Comparison of ENCODE assay signal across 1 cellular context in the genomic region with DNA sequence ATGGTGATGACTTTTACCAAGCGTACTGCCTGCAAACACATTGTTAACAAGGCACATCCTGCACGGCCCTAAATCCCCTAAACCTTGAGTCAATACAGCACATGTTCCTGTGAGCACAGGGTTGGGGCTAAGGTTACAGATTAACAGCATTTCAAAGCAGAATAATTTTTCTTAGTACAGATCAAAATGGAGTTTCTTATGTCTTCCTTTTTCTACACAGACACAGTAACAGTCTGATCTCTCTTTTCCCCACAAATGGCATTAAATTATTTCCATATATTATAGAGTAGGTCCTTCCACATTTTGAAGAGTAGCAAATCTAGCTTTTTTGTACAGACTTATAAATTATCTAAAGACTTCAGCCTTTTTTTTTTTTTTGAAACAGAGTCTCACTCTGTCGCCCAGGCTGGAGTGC.
TF ChIP-seq lines count a peak whose summit lies in the region.

No MANE protein-coding gene starts in this region.

TF ChIP-seq in K562, 482 proteins besides CTCF, POLR2A, EP300 and RAD21 (continues in another document):
- peak; percentile 89; the same call in 1 of the 2 replicates for TF ChIP-seq SMAD3 (CRISPR knock-in tag; conservative IDR thresholded peaks at IDR 0.05)
- peak; percentile 7; the same call in 1 of the 2 replicates for TF ChIP-seq NFIX (CRISPR knock-in tag; IDR thresholded peaks at IDR 0.05; ENCODE audit: low read depth)
- TF ChIP-seq ZNF589 (CRISPR knock-in tag; IDR thresholded peaks at IDR 0.05; ENCODE audit: low read depth): peak; percentile 75
- no peak for TF ChIP-seq POU5F1 (IDR thresholded peaks at IDR 0.05; ENCODE audit: borderline replicate concordance, low read depth, low read length, partially characterized antibody)
- no peak for TF ChIP-seq ZNF232 (CRISPR knock-in tag; IDR thresholded peaks at IDR 0.05)
- TF ChIP-seq, protein P1, sequence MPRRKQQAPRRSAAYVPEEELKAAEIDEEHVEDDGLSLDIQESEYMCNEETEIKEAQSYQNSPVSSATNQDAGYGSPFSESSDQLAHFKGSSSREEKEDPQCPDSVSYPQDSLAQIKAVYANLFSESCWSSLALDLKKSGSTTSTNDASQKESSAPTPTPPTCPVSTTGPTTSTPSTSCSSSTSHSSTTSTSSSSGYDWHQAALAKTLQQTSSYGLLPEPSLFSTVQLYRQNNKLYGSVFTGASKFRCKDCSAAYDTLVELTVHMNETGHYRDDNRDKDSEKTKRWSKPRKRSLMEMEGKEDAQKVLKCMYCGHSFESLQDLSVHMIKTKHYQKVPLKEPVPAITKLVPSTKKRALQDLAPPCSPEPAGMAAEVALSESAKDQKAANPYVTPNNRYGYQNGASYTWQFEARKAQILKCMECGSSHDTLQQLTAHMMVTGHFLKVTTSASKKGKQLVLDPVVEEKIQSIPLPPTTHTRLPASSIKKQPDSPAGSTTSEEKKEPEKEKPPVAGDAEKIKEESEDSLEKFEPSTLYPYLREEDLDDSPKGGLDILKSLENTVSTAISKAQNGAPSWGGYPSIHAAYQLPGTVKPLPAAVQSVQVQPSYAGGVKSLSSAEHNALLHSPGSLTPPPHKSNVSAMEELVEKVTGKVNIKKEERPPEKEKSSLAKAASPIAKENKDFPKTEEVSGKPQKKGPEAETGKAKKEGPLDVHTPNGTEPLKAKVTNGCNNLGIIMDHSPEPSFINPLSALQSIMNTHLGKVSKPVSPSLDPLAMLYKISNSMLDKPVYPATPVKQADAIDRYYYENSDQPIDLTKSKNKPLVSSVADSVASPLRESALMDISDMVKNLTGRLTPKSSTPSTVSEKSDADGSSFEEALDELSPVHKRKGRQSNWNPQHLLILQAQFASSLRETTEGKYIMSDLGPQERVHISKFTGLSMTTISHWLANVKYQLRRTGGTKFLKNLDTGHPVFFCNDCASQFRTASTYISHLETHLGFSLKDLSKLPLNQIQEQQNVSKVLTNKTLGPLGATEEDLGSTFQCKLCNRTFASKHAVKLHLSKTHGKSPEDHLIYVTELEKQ (CRISPR knock-in tag; IDR thresholded peaks at IDR 0.05): peak; percentile 80; the same call in 1 of the 2 replicates
- peak in 1 of 2 experiments; percentile 79; a peak in 2 of 4 replicates for TF ChIP-seq MAZ (CRISPR knock-in tag; conservative IDR thresholded peaks at IDR 0.05 in 1 of 2, IDR thresholded peaks at IDR 0.05 in 1 of 2)
- peak; percentile 67; the same call in 1 of the 2 replicates for TF ChIP-seq ID3 (CRISPR knock-in tag; IDR thresholded peaks at IDR 0.05)
- TF ChIP-seq ID3 (tag; IDR thresholded peaks at IDR 0.05): peak; percentile 98
- TF ChIP-seq HIVEP1 (CRISPR knock-in tag; IDR thresholded peaks at IDR 0.05): peak; percentile 73; the same call in 1 of the 2 replicates
- peak; percentile 81 for TF ChIP-seq MEF2D (tag; conservative IDR thresholded peaks at IDR 0.05; ENCODE audit: low read depth)
- TF ChIP-seq HSF4 (CRISPR knock-in tag; IDR thresholded peaks at IDR 0.05; ENCODE audit: borderline replicate concordance): peak; percentile 88; the same call in 1 of the 2 replicates
- peak; percentile 87 for TF ChIP-seq ZNF79 (CRISPR knock-in tag; IDR thresholded peaks at IDR 0.05; ENCODE audit: low read depth)
- TF ChIP-seq CREB5 (CRISPR knock-in tag; IDR thresholded peaks at IDR 0.05): peak; percentile 76; the same call in 1 of the 2 replicates
- TF ChIP-seq ZNF146 (CRISPR knock-in tag; IDR thresholded peaks at IDR 0.05; ENCODE audit: unreplicated experiment): no peak
- TF ChIP-seq ZFX (CRISPR knock-in tag; IDR thresholded peaks at IDR 0.05): no peak
- TF ChIP-seq SIX5 (IDR thresholded peaks at IDR 0.05; ENCODE audit: borderline replicate concordance in 1 of 2, insufficient read depth in 1 of 2, low read depth in 1 of 2, low read length in 2 of 2): no peak
- peak; percentile 83 for TF ChIP-seq ZNF444 (CRISPR knock-in tag; IDR thresholded peaks at IDR 0.05)
- peak; percentile 49; the same call in 1 of the 2 replicates for TF ChIP-seq ZFP1 (CRISPR knock-in tag; IDR thresholded peaks at IDR 0.05)
- TF ChIP-seq ZBTB12 (CRISPR knock-in tag; IDR thresholded peaks at IDR 0.05): peak; percentile 70
- TF ChIP-seq, protein P2, sequence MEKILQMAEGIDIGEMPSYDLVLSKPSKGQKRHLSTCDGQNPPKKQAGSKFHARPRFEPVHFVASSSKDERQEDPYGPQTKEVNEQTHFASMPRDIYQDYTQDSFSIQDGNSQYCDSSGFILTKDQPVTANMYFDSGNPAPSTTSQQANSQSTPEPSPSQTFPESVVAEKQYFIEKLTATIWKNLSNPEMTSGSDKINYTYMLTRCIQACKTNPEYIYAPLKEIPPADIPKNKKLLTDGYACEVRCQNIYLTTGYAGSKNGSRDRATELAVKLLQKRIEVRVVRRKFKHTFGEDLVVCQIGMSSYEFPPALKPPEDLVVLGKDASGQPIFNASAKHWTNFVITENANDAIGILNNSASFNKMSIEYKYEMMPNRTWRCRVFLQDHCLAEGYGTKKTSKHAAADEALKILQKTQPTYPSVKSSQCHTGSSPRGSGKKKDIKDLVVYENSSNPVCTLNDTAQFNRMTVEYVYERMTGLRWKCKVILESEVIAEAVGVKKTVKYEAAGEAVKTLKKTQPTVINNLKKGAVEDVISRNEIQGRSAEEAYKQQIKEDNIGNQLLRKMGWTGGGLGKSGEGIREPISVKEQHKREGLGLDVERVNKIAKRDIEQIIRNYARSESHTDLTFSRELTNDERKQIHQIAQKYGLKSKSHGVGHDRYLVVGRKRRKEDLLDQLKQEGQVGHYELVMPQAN (IDR thresholded peaks at IDR 0.05; ENCODE audit: borderline replicate concordance): no peak
- TF ChIP-seq NELFE (IDR thresholded peaks at IDR 0.05; ENCODE audit: insufficient read depth, insufficient read length): no peak
- TF ChIP-seq TCFL5 (CRISPR knock-in tag; conservative IDR thresholded peaks at IDR 0.05): peak; percentile 81; the same call in 1 of the 2 replicates
- TF ChIP-seq CUX1 (CRISPR knock-in tag; IDR thresholded peaks at IDR 0.05): peak; percentile 84
- peak; percentile 96 for TF ChIP-seq KLF6 (CRISPR knock-in tag; IDR thresholded peaks at IDR 0.05; ENCODE audit: borderline replicate concordance)
- no peak for TF ChIP-seq SNRNP70 (optimal IDR thresholded peaks at IDR 0.05; ENCODE audit: low read depth, low read length)
- TF ChIP-seq MECOM (CRISPR knock-in tag; IDR thresholded peaks at IDR 0.05): peak; percentile 87
- no peak for TF ChIP-seq RAD51 (IDR thresholded peaks at IDR 0.05; ENCODE audit: borderline replicate concordance, low read depth)
- peak; percentile 88 for TF ChIP-seq ZNF583 (CRISPR knock-in tag; IDR thresholded peaks at IDR 0.05)
- TF ChIP-seq, protein P3, sequence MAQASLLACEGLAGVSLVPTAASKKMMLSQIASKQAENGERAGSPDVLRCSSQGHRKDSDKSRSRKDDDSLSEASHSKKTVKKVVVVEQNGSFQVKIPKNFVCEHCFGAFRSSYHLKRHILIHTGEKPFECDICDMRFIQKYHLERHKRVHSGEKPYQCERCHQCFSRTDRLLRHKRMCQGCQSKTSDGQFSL (CRISPR knock-in tag; IDR thresholded peaks at IDR 0.05): no peak
- TF ChIP-seq, protein P3 (tag; IDR thresholded peaks at IDR 0.05): peak in 1 of 2 experiments; percentile 94; a peak in 2 of 4 replicates
- peak; percentile 92 for TF ChIP-seq ZNF766 (CRISPR knock-in tag; conservative IDR thresholded peaks at IDR 0.05)
- TF ChIP-seq TCF15 (CRISPR knock-in tag; IDR thresholded peaks at IDR 0.05): peak; percentile 71; the same call in 1 of the 2 replicates
- peak; percentile 83 for TF ChIP-seq TAF7 (tag; IDR thresholded peaks at IDR 0.05)
- TF ChIP-seq ATF1 (CRISPR knock-in tag; IDR thresholded peaks at IDR 0.05): no peak
- TF ChIP-seq ATF1 (tag; IDR thresholded peaks at IDR 0.05): peak; percentile 54
- no peak for TF ChIP-seq ZNF184 (CRISPR knock-in tag; IDR thresholded peaks at IDR 0.05)
- TF ChIP-seq ZNF311 (CRISPR knock-in tag; IDR thresholded peaks at IDR 0.05): peak; percentile 97
- TF ChIP-seq ZNF133 (CRISPR knock-in tag; IDR thresholded peaks at IDR 0.05): no peak; the same call in 1 of the 2 replicates
- peak; percentile 63; the same call in 1 of the 2 replicates for TF ChIP-seq PATZ1 (CRISPR knock-in tag; IDR thresholded peaks at IDR 0.05; ENCODE audit: borderline replicate concordance)
